ENCODE assay signal across 1 cellular context in genomic region chr4:42310343-42310742, GRCh38.
A peak's percentile ranks its signal among the peaks of the same experiment; 100 is the strongest.
TF ChIP-seq lines count a peak whose summit lies in the region.

No MANE protein-coding gene starts in this region.

TF ChIP-seq in GM23338, 12 proteins besides CTCF, POLR2A, EP300 and RAD21 (continued from another document):
- TF ChIP-seq ZNF462 (CRISPR knock-in tag; IDR thresholded peaks at IDR 0.05) (0 out of 2 replicates have a peak, but pooled peaks have one; percentile 24), ZNF114 (CRISPR knock-in tag; IDR thresholded peaks at IDR 0.05) (no peak), REST (IDR thresholded peaks at IDR 0.05; ENCODE audit: unreplicated experiment) (no peak), ZNF331 (CRISPR knock-in tag; IDR thresholded peaks at IDR 0.05; ENCODE audit: low read depth) (no peak), POLR2AphosphoS5 (IDR thresholded peaks at IDR 0.05; ENCODE audit: low read depth) (no peak), CREB1 (CRISPR knock-in tag; IDR thresholded peaks at IDR 0.05; ENCODE audit: low read depth) (0 out of 2 replicates have a peak, but pooled peaks have one; percentile 20)
